ENCODE assay signal across 8 cellular contexts in genomic region chr16:80526418-80527061, GRCh38. TPM values are rescaled to one million over a fixed set of nuclear protein-coding genes. Genes with fewer than 3 reads are reported as not detected.
A peak's percentile ranks its signal among the peaks of the same experiment; 100 is the strongest.
DNase-seq lines count a peak whose midpoint lies in the region; ATAC-seq, FAIRE-seq and TF ChIP-seq lines count a peak whose summit lies in the region.

No MANE protein-coding gene starts in this region.

- no peaks in the 10 kb centered on the region for H3K27me3 ChIP-seq in right atrium auricular region
- H3K27me3 ChIP-seq in small intestine (ENCODE audit: control insufficient read depth in 2 of 2, insufficient read depth in 2 of 2, low read length in 2 of 2), result peaks cover 0 to 2% of the 10 kb centered on the region in 2 donors

- H3K27ac ChIP-seq in SK-N-MC (no peak overlapping the region), right atrium auricular region (no peak overlapping the region), small intestine (ENCODE audit: low read depth in 1 of 2, low read length in 1 of 2) (no peak overlapping the region)

- H3K36me3 ChIP-seq in SK-N-MC (ENCODE audit: insufficient read depth, low read length) (no peaks in the 10 kb centered on the region), right atrium auricular region (no peaks in the 10 kb centered on the region), small intestine (ENCODE audit: control insufficient read depth in 2 of 2, insufficient read depth in 2 of 2, low read length in 2 of 2) (no peaks in the 10 kb centered on the region)

- no peak overlapping the region for H3K9ac ChIP-seq in SK-N-MC (ENCODE audit: insufficient read length)

- H3K4me3 ChIP-seq in SK-N-MC (no peak overlapping the region), right atrium auricular region (no peak overlapping the region), small intestine (ENCODE audit: low read depth in 1 of 2, low read length in 2 of 2) (no peak overlapping the region)

- TF ChIP-seq CTCF in right atrium auricular region (IDR thresholded peaks at IDR 0.05), result peak; percentile 75 to 83

- ATAC-seq in GM18498 (IDR thresholded peaks at IDR 0.05; ENCODE audit: unreplicated experiment), result peak; percentile 79

- no peak for FAIRE-seq in HTR-8/SVneo (lab: Jason Lieb, UNC)
- no peak for FAIRE-seq in small intestine (lab: Jason Lieb, UNC)

- 25 to 29% (median 29%) methylated on average over 6 of the region's 6 CpGs for WGBS in small intestine, 3 donors

- H3K4me1 ChIP-seq in right atrium auricular region (no peaks in the 10 kb centered on the region), small intestine (ENCODE audit: control insufficient read depth in 2 of 2, insufficient read depth in 1 of 2, low read depth in 1 of 2, low read length in 1 of 2) (no peaks in the 10 kb centered on the region)

- H3K9me3 ChIP-seq in SK-N-MC (ENCODE audit: low read depth, low read length) (no peaks in the 10 kb centered on the region), right atrium auricular region (no peaks in the 10 kb centered on the region), small intestine (ENCODE audit: control insufficient read depth, low read depth) (no peaks in the 10 kb centered on the region)

- peak; percentile 68 for DNase-seq in AG20443 (ENCODE audit: low spot score)
- peak; percentile 53 for DNase-seq in HTR-8/SVneo (ENCODE audit: insufficient read length, low spot score)
- peak; percentile 1 for DNase-seq in SK-N-MC (ENCODE audit: low read depth, low spot score)
- peak; percentile 17 for DNase-seq in activated naive CD8-positive, alpha-beta T cell treated with anti-CD3 and anti-CD28 coated beads, Interleukin-2, amount 50 U/mL, for 16 hours (ENCODE audit: low read depth, low spot score)
- DNase-seq in right atrium auricular region (ENCODE audit: low spot score), result no peak
- DNase-seq in small intestine, result peak; percentile 76
- no peak for DNase-seq in NCI-H128 (lab: John Stamatoyannopoulos, UW; ENCODE audit: unreplicated experiment)

RNA-seq across cellular contexts. Expression of gene DYNLRB2, which starts 14.3 kb away (rescaled TPM):
- total RNA-seq in right atrium auricular region, result not detected
- polyA plus RNA-seq in small intestine, result 1 to 10 TPM in 1 of 3 donors, not detected in 2; 1.1 TPM

Comparison
In these comparisons a context has a peak if more than half of its experiments do, and no peak if none do; other contexts are left out.
1. DNase-seq: peak in AG20443 (single experiment), HTR-8/SVneo (single experiment), SK-N-MC (single experiment), activated naive CD8-positive, alpha-beta T cell treated with anti-CD3 and anti-CD28 coated beads, Interleukin-2, amount 50 U/mL, for 16 hours (single experiment) and small intestine (single experiment); none in right atrium auricular region (single experiment) and NCI-H128 (single experiment).